8 cellular contexts compared by ENCODE assay signal in genomic region chr12:114684098-114684869, GRCh38.
DNase-seq lines count a peak whose midpoint lies in the region; ATAC-seq and TF ChIP-seq lines count a peak whose summit lies in the region.

TBX3 (minus strand) TSS chr12:114684175; CDS start chr12:114683200, 975 bp downstream.

- peak within 1 kb of the TSS; percentile 73 for H3K27ac Mint-ChIP-seq in T-helper 2 cell treated with Interferon-gamma antibody and Interleukin-4, amounts not matched to agents 5 μg/mL and 100 μg/mL, for 36 hours

- H3K36me3 Mint-ChIP-seq in T-helper 2 cell treated with Interferon-gamma antibody and Interleukin-4, amounts not matched to agents 5 μg/mL and 100 μg/mL, for 36 hours (ENCODE audit: low read depth): no peaks in the 10 kb centered on the region

- peaks cover 94% of the 10 kb centered on the region for H3K27me3 Mint-ChIP-seq in T-helper 2 cell treated with Interferon-gamma antibody and Interleukin-4, amounts not matched to agents 5 μg/mL and 100 μg/mL, for 36 hours (ENCODE audit: low read depth)

- no peak for TF ChIP-seq CTCF in GM13976 (IDR thresholded peaks at IDR 0.05; ENCODE audit: borderline replicate concordance, control extremely low read depth, extremely low read depth, insufficient read depth, missing control alignments)

- peak within 1 kb of the TSS; percentile 89 for H3K4me3 ChIP-seq in skeletal muscle cell (ENCODE audit: low read depth, low read length)

- ATAC-seq in GM21447 (IDR thresholded peaks at IDR 0.05; ENCODE audit: unreplicated experiment): no peak

- H3K4me1 Mint-ChIP-seq in T-helper 2 cell treated with Interferon-gamma antibody and Interleukin-4, amounts not matched to agents 5 μg/mL and 100 μg/mL, for 36 hours (ENCODE audit: low read depth): peaks cover 13% of the 10 kb centered on the region

- DNase-seq in GDM1 (lab: John Stamatoyannopoulos, UW) (peak; percentile 12), NCI-H1092 treated with DMSO at 0.1 percent for 48 hours (lab: John Stamatoyannopoulos, UW) (peak; percentile 98), cerebellar cortex (ENCODE audit: low spot score) (peak; percentile 41), iPS-NIHi7 (ENCODE audit: extremely low spot score) (peak; percentile 77), skeletal muscle cell (ENCODE audit: low read depth) (peak; percentile 98), GM13976 (ENCODE audit: low spot score) (no peak)
- DNase-seq in T-helper 2 cell treated with Interferon-gamma antibody and Interleukin-4, amounts not matched to agents 5 μg/mL and 100 μg/mL, for 36 hours (ENCODE audit: low spot score): peak; percentile 22

- H3K9me3 Mint-ChIP-seq in T-helper 2 cell treated with Interferon-gamma antibody and Interleukin-4, amounts not matched to agents 5 μg/mL and 100 μg/mL, for 36 hours: no peaks in the 10 kb centered on the region

- in situ Hi-C loops in GM13976 (cut with MboI; ENCODE audit: low sequenced_read_pairs, unreplicated experiment): no loop called here

- H3K4me3 Mint-ChIP-seq in T-helper 2 cell treated with Interferon-gamma antibody and Interleukin-4, amounts not matched to agents 5 μg/mL and 100 μg/mL, for 36 hours: peak within 1 kb of the TSS; percentile 73
